In the genomic region with DNA sequence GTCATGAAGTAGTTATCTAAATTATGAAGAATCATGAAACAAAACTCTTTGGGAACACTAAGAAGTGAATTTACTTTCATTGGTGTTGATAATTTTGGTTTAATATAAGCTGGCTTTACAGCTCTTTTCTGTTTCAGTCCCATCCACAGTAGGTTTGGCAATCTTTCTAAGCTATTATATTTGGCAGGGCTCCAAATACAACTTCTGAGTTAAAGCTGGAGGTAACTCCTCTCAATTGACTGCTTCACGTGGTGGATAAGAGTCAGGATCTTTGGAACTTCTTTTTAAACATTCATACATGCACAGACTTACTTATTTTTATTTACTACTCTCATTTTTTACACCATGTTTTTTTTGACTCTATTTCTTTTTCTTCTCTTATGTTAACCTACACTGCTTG, we compare ENCODE assay signal across 1 cellular context.
TF ChIP-seq lines count a peak whose summit lies in the region.

No MANE protein-coding gene starts in this region.

TF ChIP-seq in HepG2, 621 proteins besides CTCF, POLR2A, EP300 and RAD21 (continued from another document):
- TF ChIP-seq LBX2 (CRISPR knock-in tag; IDR thresholded peaks at IDR 0.05; ENCODE audit: borderline replicate concordance): no peak
- no peak for TF ChIP-seq MAFK (conservative IDR thresholded peaks at IDR 0.05 in 1 of 2, IDR thresholded peaks at IDR 0.05 in 1 of 2; ENCODE audit: low read length in 2 of 2)
- no peak for TF ChIP-seq FOXO1 (CRISPR knock-in tag; IDR thresholded peaks at IDR 0.05)
- no peak for TF ChIP-seq CEBPZ (IDR thresholded peaks at IDR 0.05; ENCODE audit: low read length)
- no peak for TF ChIP-seq KAT8 (CRISPR knock-in tag; IDR thresholded peaks at IDR 0.05)
- TF ChIP-seq DR1 (CRISPR knock-in tag; IDR thresholded peaks at IDR 0.05): no peak
- TF ChIP-seq FOXC1 (CRISPR knock-in tag; IDR thresholded peaks at IDR 0.05; ENCODE audit: borderline replicate concordance): no peak
- TF ChIP-seq CHD4 (IDR thresholded peaks at IDR 0.05; ENCODE audit: borderline replicate concordance, low read length): no peak
- TF ChIP-seq HNF1A (IDR thresholded peaks at IDR 0.05; ENCODE audit: low read depth): no peak
- no peak for TF ChIP-seq HNF1A (CRISPR knock-in tag; IDR thresholded peaks at IDR 0.05; ENCODE audit: borderline replicate concordance)
- TF ChIP-seq NFRKB (IDR thresholded peaks at IDR 0.05): no peak
